ENCODE assay signal across 8 cellular contexts in the genomic region with DNA sequence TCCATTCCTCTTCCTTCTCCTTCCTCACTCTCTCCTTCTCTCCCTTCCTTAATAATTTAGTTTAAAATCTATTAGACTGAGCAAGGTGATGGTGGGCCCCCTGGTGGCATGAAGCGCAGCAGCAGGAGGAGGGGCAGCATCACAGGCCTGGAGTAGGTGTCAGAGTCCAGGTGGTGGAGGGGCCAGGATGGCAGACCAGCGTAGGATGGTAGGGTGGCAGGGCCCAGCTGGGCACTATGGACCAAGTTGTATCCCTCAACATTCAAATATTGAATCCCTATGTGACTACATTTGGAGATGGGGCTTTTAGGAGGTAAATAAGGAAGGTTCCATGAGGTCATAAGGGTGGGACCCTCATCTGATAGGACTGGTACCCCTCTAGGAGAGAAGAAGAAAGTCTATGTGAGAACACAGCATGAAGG.
DNase-seq lines count a peak whose midpoint lies in the region; ATAC-seq and TF ChIP-seq lines count a peak whose summit lies in the region.

No MANE protein-coding gene starts in this region.

- no TSS peak for BruUV-seq in mammary epithelial cell (replicated peaks; lab: Mats Ljungman, UMichigan)

- no peaks in the 10 kb centered on the region for H3K79me2 ChIP-seq in mammary epithelial cell (ENCODE audit: insufficient read depth, low read length)

- H3K27me3 ChIP-seq in CD4-positive, alpha-beta T cell (ENCODE audit: control insufficient read depth, insufficient read depth, low read length) = peaks cover 5% of the 10 kb centered on the region
- no peaks in the 10 kb centered on the region for H3K27me3 ChIP-seq in WERI-Rb-1 (ENCODE audit: insufficient read depth, low read depth, severe bottlenecking)
- no peaks in the 10 kb centered on the region for H3K27me3 ChIP-seq in mammary epithelial cell (ENCODE audit: insufficient read depth, low read length)

- dilution Hi-C loops in mammary epithelial cell (cut with HindIII; ENCODE audit: low sequenced_read_pairs) = no loop called here

- peak; percentile 93 for ATAC-seq in CD4-positive, alpha-beta T cell (ENCODE audit: poor library complexity)
- ATAC-seq in GM21515 (IDR thresholded peaks at IDR 0.05; ENCODE audit: unreplicated experiment) (no peak), GM19397 (IDR thresholded peaks at IDR 0.05; ENCODE audit: unreplicated experiment) (no peak)

- peak; percentile 96 for TF ChIP-seq CTCF in CD4-positive, alpha-beta T cell (IDR thresholded peaks at IDR 0.05)
- peak; percentile 73 for TF ChIP-seq CTCF in WERI-Rb-1 (IDR thresholded peaks at IDR 0.05; ENCODE audit: low read depth, low read length)
- peak; percentile 92 to 93 for TF ChIP-seq CTCF in mammary epithelial cell (conservative IDR thresholded peaks at IDR 0.05 in 1 of 2, IDR thresholded peaks at IDR 0.05 in 1 of 2; ENCODE audit: extremely low read depth in 1 of 2, insufficient read depth in 1 of 2, low read depth in 1 of 2, low read length in 2 of 2)

- H3K9ac ChIP-seq in mammary epithelial cell (ENCODE audit: insufficient read depth, low read length) = no peak overlapping the region

- no peaks in the 10 kb centered on the region for H3K36me3 Mint-ChIP-seq in CD4-positive, alpha-beta T cell (ENCODE audit: low read depth)

- H3K4me3 ChIP-seq in WERI-Rb-1 (ENCODE audit: low read depth, low read length) (no peak overlapping the region), mammary epithelial cell (replicated peaks in 1 of 3; ENCODE audit: insufficient read depth in 1 of 3, low read depth in 2 of 3, low read length in 3 of 3) (no peak overlapping the region)

- POLR2A ChIA-PET in CD4-positive, alpha-beta T cell (lab: Charles Lee) = interaction anchor here (1.1 kb wide), 1 partner anchor 225 kb away, joined by 3 read pairs; no protein-coding TSS in a partner anchor

- H3K27ac Mint-ChIP-seq in CD4-positive, alpha-beta T cell = no peak overlapping the region

- CTCF ChIA-PET in CD4-positive, alpha-beta T cell (lab: Charles Lee) = interaction anchor here (1.1 to 2.0 kb wide), 2 partner anchors 79 to 225 kb away, joined by 3 to 9 read pairs; no protein-coding TSS in a partner anchor
- CTCF ChIA-PET in mammary epithelial cell (lab: Charles Lee; ENCODE audit: low non-redundant PET) = interaction anchor here (1.0 kb wide), 1 partner anchor 226 kb away, joined by 6 read pairs; no protein-coding TSS in a partner anchor

- H3K4me1 Mint-ChIP-seq in CD4-positive, alpha-beta T cell (ENCODE audit: low read depth) = peaks cover 5% of the 10 kb centered on the region

- intact Hi-C loops in CD4-positive, alpha-beta T cell (cut with DNase I, micrococcal nuclease) = loop anchor here (1.0 to 10.0 kb wide), 6 partner anchors 36 to 226 kb away; no protein-coding TSS in a partner anchor
- intact Hi-C loops in mammary epithelial cell (cut with micrococcal nuclease) = loop anchor here (2.0 to 10.0 kb wide), 3 partner anchors 166 to 674 kb away; partner anchors contain the start of gene PDE9A

- no peak overlapping the region for H3K4me3 Mint-ChIP-seq in CD4-positive, alpha-beta T cell

- H3K27ac ChIP-seq in CD4-positive, alpha-beta T cell (ENCODE audit: low read depth, low read length) = no peak overlapping the region
- H3K27ac ChIP-seq in WERI-Rb-1 (no peak overlapping the region), mammary epithelial cell (ENCODE audit: insufficient read depth, low read depth, low read length) (no peak overlapping the region)

- no peaks in the 10 kb centered on the region for H3K36me3 ChIP-seq in WERI-Rb-1
- H3K36me3 ChIP-seq in mammary epithelial cell (ENCODE audit: insufficient read depth, low read length) = no peaks in the 10 kb centered on the region

- H3K9me3 Mint-ChIP-seq in CD4-positive, alpha-beta T cell = no peaks in the 10 kb centered on the region

- H4K20me1 ChIP-seq in mammary epithelial cell (ENCODE audit: insufficient read depth, low read length) = no peaks in the 10 kb centered on the region

- no peaks in the 10 kb centered on the region for H3K4me1 ChIP-seq in mammary epithelial cell (ENCODE audit: insufficient read depth, low read length)

- 0% methylated on average over 2 of the region's 2 CpGs for WGBS in mammary epithelial cell (ENCODE audit: low coverage, missing lambda C conversion rate)

- DNase-seq in CD4-positive, alpha-beta T cell = peak; percentile 48 to 71 (median 62)
- DNase-seq in Kasumi-1 (lab: John Stamatoyannopoulos, UW) (peak; percentile 51 to 65), WERI-Rb-1 (peak; percentile 56), mammary epithelial cell (peak; percentile 45), kidney tubule cell (ENCODE audit: low spot score) (peak; percentile 70)
- DNase-seq in stimulated activated CD4-positive, alpha-beta T cell treated with anti-CD3 and anti-CD28 coated beads, TNF-alpha, amount 100 ng/mL, for 1 hour (ENCODE audit: low read depth in 3 of 3, low spot score in 1 of 3) = peak in 2 of 3 donors; percentile 34 to 39

- in situ Hi-C loops in mammary epithelial cell (cut with MboI; ENCODE audit: low sequenced_read_pairs in 2 of 2) = loop anchor here in 1 of 2 donors (10.0 kb wide), 1 partner anchor 224 kb away; no protein-coding TSS in a partner anchor

- H3K9me3 ChIP-seq in CD4-positive, alpha-beta T cell (ENCODE audit: control insufficient read depth, low read length) = no peaks in the 10 kb centered on the region
- H3K9me3 ChIP-seq in WERI-Rb-1 (ENCODE audit: severe bottlenecking) = peaks cover 24% of the 10 kb centered on the region
- no peaks in the 10 kb centered on the region for H3K9me3 ChIP-seq in mammary epithelial cell (replicated peaks; ENCODE audit: insufficient read depth, low read length)

- H3K27me3 Mint-ChIP-seq in CD4-positive, alpha-beta T cell = peaks cover 9% of the 10 kb centered on the region

- no peak overlapping the region for H3K4me2 ChIP-seq in mammary epithelial cell (ENCODE audit: insufficient read depth, low read depth, low read length)

- H2AFZ ChIP-seq in mammary epithelial cell (ENCODE audit: low read depth, low read length) = no peak overlapping the region
